Comparison of ENCODE assay signal across 11 cellular contexts in the genomic region with DNA sequence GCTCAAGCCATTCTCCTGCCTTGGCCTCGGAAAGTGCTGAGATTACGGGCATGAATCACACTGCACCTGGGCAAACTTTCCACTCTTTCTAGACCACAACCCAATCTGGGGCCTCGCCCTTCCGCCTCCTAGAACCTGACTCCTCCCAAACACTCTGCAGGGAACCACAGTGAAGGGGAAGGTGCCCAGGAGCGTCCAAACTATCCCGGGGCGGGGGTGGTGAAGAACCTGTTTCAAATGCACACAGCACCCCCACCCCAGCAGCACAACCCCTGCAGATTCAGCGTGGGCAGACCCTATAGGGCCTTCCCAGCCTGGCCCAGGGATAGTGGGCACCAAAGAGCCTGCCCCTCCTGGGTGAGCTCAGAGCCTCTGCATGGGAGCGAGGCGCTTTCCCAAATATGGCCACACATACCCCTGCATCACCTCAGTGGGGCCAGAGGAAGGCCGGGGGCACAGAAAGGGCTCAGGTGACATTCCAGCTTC.
DNase-seq lines count a peak whose midpoint lies in the region; ATAC-seq, FAIRE-seq and TF ChIP-seq lines count a peak whose summit lies in the region.
"Had no signal": no experiment of that assay in that cellular context is flagged by ENCODE, and none has a peak within 500 bp of the region (broad histone marks: within the 10 kb centered on the region; RNA-seq: fewer than 3 reads in every experiment).

No MANE protein-coding gene starts in this region.

- H3K27ac ChIP-seq in spleen: peak overlapping the region in 5 of 8 donors; percentile 21 to 86 (median 81)

- no peaks in the 10 kb centered on the region for H3K9me3 ChIP-seq in spleen

- H3K27me3 Mint-ChIP-seq in central memory CD8-positive, alpha-beta T cell: no peaks in the 10 kb centered on the region

- DNase-seq in Daoy (ENCODE audit: low read depth) (peak; percentile 27), spleen (peak; percentile 73), GM19239 (ENCODE audit: insufficient read length, low spot score) (no peak)
- peak; percentile 56 to 57 for DNase-seq in activated CD4-positive, alpha-beta T cell treated with anti-CD3 and anti-CD28 coated beads for 4 hours
- no peak for DNase-seq in central memory CD8-positive, alpha-beta T cell (ENCODE audit: low spot score in 2 of 2)
- DNase-seq: COR-L47, erythroblast, NCI-H748 treated with DMSO at 0.1 percent for 48 hours had no signal

- H3K9me3 Mint-ChIP-seq in central memory CD8-positive, alpha-beta T cell: no peaks in the 10 kb centered on the region

- peak overlapping the region; percentile 85 for H3K27ac Mint-ChIP-seq in central memory CD8-positive, alpha-beta T cell (ENCODE audit: low read depth)

- H3K4me3 Mint-ChIP-seq in central memory CD8-positive, alpha-beta T cell: peak overlapping the region; percentile 36

- 58 to 78% (median 72%) methylated on average over 8 to 11 of the region's 11 CpGs for WGBS in spleen, 5 donors

- intact Hi-C loops in spleen (cut with DNase I; ENCODE audit: low total_unique reads): no loop called here

- H3K4me1 ChIP-seq in spleen: peaks cover 19 to 88% (median 64%) of the 10 kb centered on the region in 6 donors

- peaks cover 0 to 99% (median 61%) of the 10 kb centered on the region in 6 donors for H3K36me3 ChIP-seq in spleen

- no peak for ATAC-seq in central memory CD8-positive, alpha-beta T cell (replicated peaks; ENCODE audit: extremely low read depth, poor library complexity, severe bottlenecking)
- ATAC-seq in GM21423 (IDR thresholded peaks at IDR 0.05; ENCODE audit: unreplicated experiment) (no peak), GM19324 (IDR thresholded peaks at IDR 0.05; ENCODE audit: low FRiP score, unreplicated experiment) (no peak), GM18867 (IDR thresholded peaks at IDR 0.05; ENCODE audit: unreplicated experiment) (no peak)

- H3K36me3 Mint-ChIP-seq in central memory CD8-positive, alpha-beta T cell (ENCODE audit: insufficient read depth): peaks cover 45% of the 10 kb centered on the region

- no peak for FAIRE-seq in GM19239 (lab: Jason Lieb, UNC)

- no peak for TF ChIP-seq CTCF in spleen (IDR thresholded peaks at IDR 0.05 in 8 of 11, conservative IDR thresholded peaks at IDR 0.05 in 3 of 11)

- H3K27me3 ChIP-seq in spleen (replicated peaks in 1 of 7): no peaks in the 10 kb centered on the region

- H3K4me3 ChIP-seq in spleen: no peak overlapping the region

- peaks cover 31% of the 10 kb centered on the region for H3K4me1 Mint-ChIP-seq in central memory CD8-positive, alpha-beta T cell

- no peak for TF ChIP-seq POLR2A in spleen (IDR thresholded peaks at IDR 0.05)

Comparison
In these comparisons a context has a peak if more than half of its experiments do, and no peak if none do; other contexts are left out.
1. DNase-seq: peak in Daoy (single experiment), activated CD4-positive, alpha-beta T cell treated with anti-CD3 and anti-CD28 coated beads for 4 hours (2 of 2) and spleen (single experiment); none in central memory CD8-positive, alpha-beta T cell (0 of 2) and GM19239 (single experiment).